Comparison of ENCODE assay signal across 24 cellular contexts in the genomic region with DNA sequence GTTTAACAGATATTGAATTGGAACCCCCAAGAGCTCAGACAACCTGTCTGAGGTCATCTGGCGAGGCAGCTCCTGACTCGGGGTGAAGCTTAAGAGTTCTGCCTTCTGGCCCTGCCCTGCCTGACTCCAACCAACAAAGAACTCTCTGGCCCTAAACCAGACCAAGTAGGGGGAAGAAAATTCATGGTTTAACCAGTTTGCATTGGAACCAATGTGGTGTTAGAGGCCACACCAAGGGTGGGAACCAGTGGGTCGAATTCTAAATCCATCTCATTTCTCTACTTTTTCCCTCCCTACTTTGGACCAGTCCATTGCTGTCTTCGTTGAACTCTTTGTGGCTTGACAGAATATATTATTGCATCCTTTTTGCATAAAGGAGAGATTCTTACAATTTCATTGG. TPM values are rescaled to one million over a fixed set of nuclear protein-coding genes. Genes with fewer than 3 reads are reported as not detected.
"Had no signal": no experiment of that assay in that cellular context is flagged by ENCODE, and none has a peak within 500 bp of the region (broad histone marks: within the 10 kb centered on the region; RNA-seq: fewer than 3 reads in every experiment).

No MANE protein-coding gene starts in this region.

- H3K27ac ChIP-seq: brain microvascular endothelial cell, SJSA1 had no signal

- H3K9me3 Mint-ChIP-seq: activated CD4-positive, alpha-beta memory T cell treated with anti-CD3 and anti-CD28 coated beads for 36 hours; activated CD4-positive, alpha-beta T cell treated with anti-CD3 and anti-CD28 coated beads, Interleukin-2, amount 10 ng/mL, durations not matched to agents 7 days and 5 days; activated naive CD4-positive, alpha-beta T cell treated with anti-CD3 and anti-CD28 coated beads for 36 hours; activated T-cell treated with anti-CD3 and anti-CD28 coated beads, Interleukin-2, amount 50 U/mL, for 4 hours had no signal

- H3K36me3 ChIP-seq: brain microvascular endothelial cell, SJSA1 had no signal

- ATAC-seq: activated T-cell treated with anti-CD3 and anti-CD28 coated beads, Interleukin-2, amount 50 U/mL, for 4 hours; K562; T-helper 17 cell had no signal

- H3K4me3 Mint-ChIP-seq: activated CD4-positive, alpha-beta memory T cell treated with anti-CD3 and anti-CD28 coated beads for 36 hours; activated CD4-positive, alpha-beta T cell treated with anti-CD3 and anti-CD28 coated beads, Interleukin-2, amount 10 ng/mL, durations not matched to agents 7 days and 5 days; activated naive CD4-positive, alpha-beta T cell treated with anti-CD3 and anti-CD28 coated beads for 36 hours; activated naive CD8-positive, alpha-beta T cell; activated T-cell treated with anti-CD3 and anti-CD28 coated beads, Interleukin-2, amount 50 U/mL, for 4 hours; T-helper 17 cell had no signal

- H3K9me3 ChIP-seq: SJSA1 had no signal

- H3K36me3 Mint-ChIP-seq: activated CD4-positive, alpha-beta memory T cell treated with anti-CD3 and anti-CD28 coated beads for 36 hours; activated naive CD8-positive, alpha-beta T cell had no signal

- H3K27me3 ChIP-seq: brain microvascular endothelial cell, SJSA1 had no signal

- H3K27ac Mint-ChIP-seq: activated CD4-positive, alpha-beta memory T cell treated with anti-CD3 and anti-CD28 coated beads for 36 hours; activated CD4-positive, alpha-beta T cell treated with anti-CD3 and anti-CD28 coated beads, Interleukin-2, amount 10 ng/mL, durations not matched to agents 7 days and 5 days; activated naive CD4-positive, alpha-beta T cell treated with anti-CD3 and anti-CD28 coated beads for 36 hours; activated naive CD8-positive, alpha-beta T cell; T-helper 17 cell had no signal

- H3K4me3 ChIP-seq: K562, SJSA1 had no signal

- DNase-seq: activated CD4-positive, alpha-beta memory T cell treated with anti-CD3 and anti-CD28 coated beads for 36 hours; activated CD4-positive, alpha-beta T cell treated with anti-CD3 and anti-CD28 coated beads, Interleukin-2, amount 10 ng/mL, durations not matched to agents 7 days and 5 days; activated CD4-positive, CD25-positive, alpha-beta regulatory T cell; activated CD8-positive, alpha-beta memory T cell treated with anti-CD3 and anti-CD28 coated beads for 24 hours; activated gamma-delta T cell; activated naive CD4-positive, alpha-beta T cell treated with anti-CD3 and anti-CD28 coated beads for 36 hours; activated T-cell treated with anti-CD3 and anti-CD28 coated beads, Interleukin-2, amount 50 U/mL, for 4 hours; brain microvascular endothelial cell; Karpas-422; NCI-H1105 treated with DMSO at 0.1 percent for 48 hours; NCI-H1436 treated with DMSO at 0.1 percent for 48 hours; NCI-H187; NCI-H2081; NCI-H510A treated with DMSO at 0.1 percent for 48 hours; NCI-H69; NK-92 treated with Interleukin-12 subunit alpha and Interleukin-12 subunit beta, amount 100 ng/mL, for 24 hours; OCI-M1; SHP77; T-helper 17 cell; T-helper 9 cell had no signal

RNA-seq across cellular contexts. Expression of a gene that starts 30.4 kb away (rescaled TPM):
- total RNA-seq: activated CD4-positive, alpha-beta memory T cell treated with anti-CD3 and anti-CD28 coated beads for 36 hours; activated CD4-positive, alpha-beta T cell treated with anti-CD3 and anti-CD28 coated beads, Interleukin-2, amount 10 ng/mL, durations not matched to agents 7 days and 5 days; activated naive CD4-positive, alpha-beta T cell treated with anti-CD3 and anti-CD28 coated beads for 36 hours; activated T-cell treated with anti-CD3 and anti-CD28 coated beads, Interleukin-2, amount 50 U/mL, for 4 hours; cardiac septum; K562; T-helper 17 cell had no signal
- polyA plus RNA-seq: K562 had no signal
